In the genomic region with DNA sequence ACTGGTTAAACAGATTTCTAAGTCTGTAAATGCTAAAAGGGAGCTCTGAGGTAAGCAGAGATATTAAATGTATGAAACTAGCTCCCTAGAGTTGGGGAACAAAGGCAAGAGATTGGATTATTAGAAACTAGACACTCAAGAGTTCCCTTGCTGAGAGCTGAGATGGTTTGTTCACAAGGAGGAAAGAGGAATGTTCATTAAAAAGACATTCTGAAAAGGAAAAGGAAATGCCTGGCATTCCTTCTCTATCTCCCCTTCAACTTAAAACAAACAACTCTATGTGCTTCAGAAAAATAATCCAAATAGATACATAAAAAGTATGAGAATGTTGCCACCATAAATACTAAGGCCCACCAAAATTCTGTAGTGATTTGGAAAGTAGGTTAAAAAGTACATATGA, we compare ENCODE assay signal across 10 cellular contexts.
A peak's percentile ranks its signal among the peaks of the same experiment; 100 is the strongest.
DNase-seq lines count a peak whose midpoint lies in the region; ATAC-seq and TF ChIP-seq lines count a peak whose summit lies in the region.
"Had no signal": no experiment of that assay in that cellular context is flagged by ENCODE, and none has a peak within 500 bp of the region (broad histone marks: within the 10 kb centered on the region; RNA-seq: fewer than 3 reads in every experiment).

No MANE protein-coding gene starts in this region.

- TF ChIP-seq CTCF in fibroblast of villous mesenchyme (IDR thresholded peaks at IDR 0.05; ENCODE audit: insufficient read depth, low read depth, low read length): no peak

- H3K9me3 ChIP-seq in SJCRH30 (replicated peaks): no peaks in the 10 kb centered on the region

- no peaks in the 10 kb centered on the region for H3K36me3 ChIP-seq in SJCRH30

- H3K4me3 ChIP-seq in SJCRH30 (no peak overlapping the region), fibroblast of villous mesenchyme (ENCODE audit: low read depth, low read length) (no peak overlapping the region)

- H3K27ac ChIP-seq in SJCRH30: peak overlapping the region; percentile 51

- no peaks in the 10 kb centered on the region for H3K27me3 ChIP-seq in SJCRH30

- ATAC-seq in stimulated activated naive CD8-positive, alpha-beta T cell treated with anti-CD3 and anti-CD28 coated beads, Interleukin-15, Interleukin-2, amounts not matched to agents 100 U/mL and 50 U/mL, for 24 hours: no peak
- ATAC-seq: activated T-cell treated with anti-CD3 and anti-CD28 coated beads, Interleukin-2, amount 50 U/mL, for 4 hours had no signal

- H3K4me1 ChIP-seq in SJCRH30: peaks cover 24% of the 10 kb centered on the region

- DNase-seq in Daoy (ENCODE audit: low read depth) (peak; percentile 68), SJCRH30 (peak in 1 of 2 experiments; percentile 26), fibroblast of villous mesenchyme (ENCODE audit: low read depth) (peak; percentile 76), pulmonary artery endothelial cell (ENCODE audit: low read depth, low spot score) (peak; percentile 73), SHP77 (lab: John Stamatoyannopoulos, UW) (no peak), NCI-H1105 treated with DMSO at 0.1 percent for 48 hours (lab: John Stamatoyannopoulos, UW) (no peak)
- no peak for DNase-seq in stimulated activated CD4-positive, alpha-beta T cell treated with anti-CD3 and anti-CD28 coated beads, Interleukin-15, amount 100 ng/mL, for 24 hours
- no peak for DNase-seq in stimulated activated naive CD8-positive, alpha-beta T cell treated with anti-CD3 and anti-CD28 coated beads, Interleukin-15, Interleukin-2, amounts not matched to agents 100 U/mL and 50 U/mL, for 24 hours
- DNase-seq: activated T-cell treated with anti-CD3 and anti-CD28 coated beads, Interleukin-2, amount 50 U/mL, for 4 hours; NCI-H1436 had no signal

Comparison
In these comparisons a context has a peak if more than half of its experiments do, and no peak if none do; other contexts are left out.
1. DNase-seq: peak in Daoy (single experiment), fibroblast of villous mesenchyme (single experiment) and pulmonary artery endothelial cell (single experiment); none in SHP77 (0 of 2), stimulated activated CD4-positive, alpha-beta T cell treated with anti-CD3 and anti-CD28 coated beads, Interleukin-15, amount 100 ng/mL, for 24 hours (single experiment), stimulated activated naive CD8-positive, alpha-beta T cell treated with anti-CD3 and anti-CD28 coated beads, Interleukin-15, Interleukin-2, amounts not matched to agents 100 U/mL and 50 U/mL, for 24 hours (single experiment) and NCI-H1105 treated with DMSO at 0.1 percent for 48 hours (single experiment).